24 cellular contexts compared by ENCODE assay signal in genomic region chr4:37132351-37132989, GRCh38.
DNase-seq lines count a peak whose midpoint lies in the region; ATAC-seq and TF ChIP-seq lines count a peak whose summit lies in the region.
"Had no signal": no experiment of that assay in that cellular context is flagged by ENCODE, and none has a peak within 500 bp of the region (broad histone marks: within the 10 kb centered on the region; RNA-seq: fewer than 3 reads in every experiment).

No MANE protein-coding gene starts in this region.

- H3K36me3 Mint-ChIP-seq in endothelial cell (ENCODE audit: low read depth, unreplicated experiment) = no peaks in the 10 kb centered on the region
- H3K36me3 Mint-ChIP-seq in progenitor cell of endocrine pancreas (ENCODE audit: insufficient read depth) = no peaks in the 10 kb centered on the region
- H3K36me3 Mint-ChIP-seq: stimulated activated effector memory CD8-positive, alpha-beta T cell treated with anti-CD3 and anti-CD28 coated beads, Interleukin-12 subunit alpha, Interleukin-12 subunit beta, amount 100 ng/mL, for 72 hours; T-cell had no signal

- BruUV-seq in IMR-90 (replicated peaks; lab: Mats Ljungman, UMichigan) = no TSS peak

- H2BK20ac ChIP-seq in IMR-90 (ENCODE audit: low read depth, low read length) = no peak overlapping the region

- CTCF ChIA-PET in IMR-90 (lab: Yijun Ruan, JAX) = no interaction called here

- H2BK5ac ChIP-seq in IMR-90 (ENCODE audit: low read depth, low read length, poor library complexity, severe bottlenecking) = no peak overlapping the region

- H3K27me3 ChIP-seq in IMR-90 (ENCODE audit: control insufficient read depth, insufficient read depth, low read length) = no peaks in the 10 kb centered on the region
- H3K27me3 ChIP-seq: thyroid gland had no signal

- H3K4me3 ChIP-seq in IMR-90 (ENCODE audit: insufficient read depth, low read depth, low read length) = no peak overlapping the region
- H3K4me3 ChIP-seq: lower lobe of right lung, thyroid gland had no signal

- H4K91ac ChIP-seq in IMR-90 (ENCODE audit: insufficient read depth, low read depth, low read length) = no peak overlapping the region

- H3K14ac ChIP-seq in IMR-90 (replicated peaks; ENCODE audit: low read depth, low read length) = no peak overlapping the region

- H2BK120ac ChIP-seq in IMR-90 (ENCODE audit: low read depth, low read length) = no peak overlapping the region

- H4K8ac ChIP-seq in IMR-90 (ENCODE audit: low read depth in 2 of 2, low read length in 2 of 2) = no peak overlapping the region

- H4K5ac ChIP-seq in IMR-90 (ENCODE audit: low read depth, low read length) = no peak overlapping the region

- dilution Hi-C loops in IMR-90 (cut with HindIII; ENCODE audit: low sequenced_read_pairs, unreplicated experiment) = no loop called here

- ATAC-seq in GM21529 (IDR thresholded peaks at IDR 0.05; ENCODE audit: unreplicated experiment) (peak; percentile 45), IMR-90 (ENCODE audit: low read depth) (no peak)
- ATAC-seq: lower lobe of right lung; right cardiac atrium; stimulated activated effector memory CD8-positive, alpha-beta T cell treated with anti-CD3 and anti-CD28 coated beads, Interleukin-12 subunit alpha, Interleukin-12 subunit beta, amount 100 ng/mL, for 72 hours; T-cell had no signal

- H2AFZ ChIP-seq in IMR-90 (replicated peaks; ENCODE audit: low read length, poor library complexity) = no peak overlapping the region

- POLR2A ChIA-PET in IMR-90 (lab: Charles Lee; ENCODE audit: unreplicated experiment) = no interaction called here

- H2BK15ac ChIP-seq in IMR-90 (ENCODE audit: low read depth, low read length) = no peak overlapping the region

- TF ChIP-seq RAD21 in IMR-90 (IDR thresholded peaks at IDR 0.05; ENCODE audit: low read length) = no peak

- TF ChIP-seq CTCF in IMR-90 (conservative IDR thresholded peaks at IDR 0.05; ENCODE audit: low read depth, low read length) (no peak), endothelial cell (IDR thresholded peaks at IDR 0.05; ENCODE audit: unreplicated experiment) (peak; percentile 69), progenitor cell of endocrine pancreas (IDR thresholded peaks at IDR 0.05; ENCODE audit: unreplicated experiment) (peak; percentile 33)

- no peaks in the 10 kb centered on the region for H4K20me1 ChIP-seq in IMR-90 (ENCODE audit: insufficient read depth, low read length)

- no peak overlapping the region for H3K27ac ChIP-seq in IMR-90 (ENCODE audit: insufficient read depth, low read length)
- H3K27ac ChIP-seq: lower lobe of right lung, thyroid gland had no signal

- H3K56ac ChIP-seq in IMR-90 (ENCODE audit: extremely low read depth, insufficient read depth, low read length) = no peak overlapping the region

- H3K4me3 Mint-ChIP-seq in endothelial cell (ENCODE audit: unreplicated experiment) = no peak overlapping the region
- no peak overlapping the region for H3K4me3 Mint-ChIP-seq in progenitor cell of endocrine pancreas (ENCODE audit: low read depth)
- H3K4me3 Mint-ChIP-seq: central memory CD8-positive, alpha-beta T cell; stimulated activated effector memory CD8-positive, alpha-beta T cell treated with anti-CD3 and anti-CD28 coated beads, Interleukin-12 subunit alpha, Interleukin-12 subunit beta, amount 100 ng/mL, for 72 hours; T-cell had no signal

- no peak overlapping the region for H3K23ac ChIP-seq in IMR-90 (ENCODE audit: low read depth, low read length)

- DNase-seq in IMR-90 (no peak), endothelial cell (ENCODE audit: low spot score) (no peak), progenitor cell of endocrine pancreas (ENCODE audit: low spot score, unreplicated experiment) (no peak), NCI-H510A (lab: John Stamatoyannopoulos, UW) (no peak)
- DNase-seq in activated CD4-positive, alpha-beta T cell treated with anti-CD3 and anti-CD28 coated beads for 48 hours = no peak
- DNase-seq in stimulated activated naive CD4-positive, alpha-beta T cell (lab: John Stamatoyannopoulos, UW) = no peak
- DNase-seq: activated CD4-positive, alpha-beta T cell treated with anti-CD3 and anti-CD28 coated beads, Interleukin-2, amount 50 U/mL, for 4 hours; activated naive CD4-positive, alpha-beta T cell treated with Interleukin-2 at 50 U/mL for 16 hours; AML-193; COR-L47; effector CD4-positive, alpha-beta T cell; head of caudate nucleus; islet precursor cell; lower lobe of right lung; NCI-H1105; NCI-H2081 treated with DMSO at 0.1 percent for 48 hours; occipital lobe; right cardiac atrium; Right ventricle myocardium superior; T-cell; thyroid gland had no signal

- H3K18ac ChIP-seq in IMR-90 (ENCODE audit: low read depth, low read length) = no peak overlapping the region

- no peaks in the 10 kb centered on the region for H3K36me3 ChIP-seq in IMR-90 (ENCODE audit: control insufficient read depth, insufficient read depth, low read length)
- H3K36me3 ChIP-seq: lower lobe of right lung, thyroid gland had no signal

- intact Hi-C loops in IMR-90 (cut with micrococcal nuclease) = no loop called here

- H3K9me3 Mint-ChIP-seq in endothelial cell (ENCODE audit: unreplicated experiment) (no peaks in the 10 kb centered on the region), progenitor cell of endocrine pancreas (ENCODE audit: low read depth) (no peaks in the 10 kb centered on the region)
- H3K9me3 Mint-ChIP-seq: central memory CD8-positive, alpha-beta T cell; stimulated activated effector memory CD8-positive, alpha-beta T cell treated with anti-CD3 and anti-CD28 coated beads, Interleukin-12 subunit alpha, Interleukin-12 subunit beta, amount 100 ng/mL, for 72 hours had no signal

- H3K79me1 ChIP-seq in IMR-90 (ENCODE audit: low read depth in 1 of 2, low read length in 2 of 2) = no peaks in the 10 kb centered on the region

- H3K9me3 ChIP-seq in IMR-90 (ENCODE audit: control insufficient read depth, insufficient read depth, low read length) = peaks cover 5% of the 10 kb centered on the region; the same call in 1 of the 2 replicates
- H3K9me3 ChIP-seq: lower lobe of right lung, thyroid gland had no signal

- H3K9me1 ChIP-seq in IMR-90 (ENCODE audit: insufficient read depth, low read length) = no peaks in the 10 kb centered on the region

- no peak for TF ChIP-seq POLR2A in IMR-90 (IDR thresholded peaks at IDR 0.05; ENCODE audit: low read depth, low read length)

- H3K27ac Mint-ChIP-seq in endothelial cell (ENCODE audit: unreplicated experiment) = no peak overlapping the region
- no peak overlapping the region for H3K27ac Mint-ChIP-seq in progenitor cell of endocrine pancreas
- H3K27ac Mint-ChIP-seq: stimulated activated effector memory CD8-positive, alpha-beta T cell treated with anti-CD3 and anti-CD28 coated beads, Interleukin-12 subunit alpha, Interleukin-12 subunit beta, amount 100 ng/mL, for 72 hours; T-cell had no signal

- H3K27me3 Mint-ChIP-seq in endothelial cell (ENCODE audit: unreplicated experiment) = no peaks in the 10 kb centered on the region
- no peaks in the 10 kb centered on the region for H3K27me3 Mint-ChIP-seq in progenitor cell of endocrine pancreas
- H3K27me3 Mint-ChIP-seq: central memory CD8-positive, alpha-beta T cell had no signal

- no peak overlapping the region for H2AK5ac ChIP-seq in IMR-90 (ENCODE audit: low read depth, low read length)

- no peak overlapping the region for H2AK9ac ChIP-seq in IMR-90 (replicated peaks; ENCODE audit: low read depth, low read length, poor library complexity)

- H3K9ac ChIP-seq in IMR-90 (ENCODE audit: low read depth, low read length) = no peak overlapping the region

- in situ Hi-C loops in IMR-90 (cut with MboI; ENCODE audit: low sequenced_read_pairs) = no loop called here

- H3K4me1 Mint-ChIP-seq in endothelial cell (ENCODE audit: unreplicated experiment) (no peaks in the 10 kb centered on the region), progenitor cell of endocrine pancreas (ENCODE audit: low read depth) (no peaks in the 10 kb centered on the region)
- H3K4me1 Mint-ChIP-seq: central memory CD8-positive, alpha-beta T cell; stimulated activated effector memory CD8-positive, alpha-beta T cell treated with anti-CD3 and anti-CD28 coated beads, Interleukin-12 subunit alpha, Interleukin-12 subunit beta, amount 100 ng/mL, for 72 hours; T-cell had no signal

- no peak overlapping the region for H3K4me2 ChIP-seq in IMR-90 (ENCODE audit: low read depth, low read length)

- no peaks in the 10 kb centered on the region for H3K4me1 ChIP-seq in IMR-90 (ENCODE audit: control insufficient read depth, insufficient read depth, low read length)
- H3K4me1 ChIP-seq: lower lobe of right lung, thyroid gland had no signal

- H3K4ac ChIP-seq in IMR-90 (ENCODE audit: low read depth, low read length) = no peak overlapping the region

TF ChIP-seq in IMR-90, 13 proteins besides CTCF, POLR2A, EP300 and RAD21:
- TF ChIP-seq MXI1 (IDR thresholded peaks at IDR 0.05; ENCODE audit: borderline replicate concordance, low read depth, low read length) = no peak
- TF ChIP-seq NFE2L2 (IDR thresholded peaks at IDR 0.05; ENCODE audit: low read depth, low read length) = peak; percentile 38; the same call in 1 of the 2 replicates
